4 cellular contexts compared by ENCODE assay signal in the genomic region with DNA sequence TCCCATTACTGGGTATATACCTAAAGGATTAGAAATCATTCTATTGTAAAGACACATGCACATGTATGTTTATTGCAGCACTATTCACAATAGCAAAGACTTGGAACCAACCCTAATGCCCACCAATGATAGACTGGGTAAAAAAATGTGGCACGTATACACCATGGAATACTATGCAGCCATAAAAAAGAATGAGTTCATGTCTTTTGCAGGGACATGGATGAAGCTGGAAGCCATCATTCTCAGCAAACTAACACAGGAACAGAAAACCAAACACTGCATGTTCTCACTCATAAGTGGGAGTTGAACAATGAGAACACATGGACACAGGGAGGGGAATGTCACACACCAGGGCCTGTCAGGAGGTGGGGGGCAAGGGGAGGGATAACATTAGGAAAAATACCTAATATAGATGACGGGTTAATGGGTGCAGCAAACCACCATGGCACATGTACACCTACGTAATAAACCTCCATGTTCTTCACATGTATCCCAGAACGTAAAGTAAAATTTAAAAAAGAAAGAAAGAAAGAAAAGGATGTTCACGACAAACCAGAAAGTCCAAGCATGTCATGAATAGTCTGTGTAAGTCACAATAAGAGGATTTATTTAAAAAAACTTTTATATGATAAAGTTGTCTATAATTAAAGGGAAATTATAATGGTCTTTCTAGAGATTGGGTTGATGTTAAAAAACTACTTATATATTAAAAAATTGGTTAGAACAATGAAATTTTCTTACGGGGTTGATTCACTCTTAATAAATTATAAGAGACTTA. TPM values are rescaled to one million over a fixed set of nuclear protein-coding genes. Genes with fewer than 3 reads are reported as not detected.
"Had no signal": no experiment of that assay in that cellular context is flagged by ENCODE, and none has a peak within 500 bp of the region (broad histone marks: within the 10 kb centered on the region; RNA-seq: fewer than 3 reads in every experiment).

No MANE protein-coding gene starts in this region.

RNA-seq across cellular contexts. Expression of a gene that starts 23.0 kb away (rescaled TPM):
- polyA plus RNA-seq: cardiac muscle cell; naive thymus-derived CD8-positive, alpha-beta T cell had no signal

RNA-seq across cellular contexts. Expression of a gene that starts 51.4 kb away (rescaled TPM):
- polyA plus RNA-seq: cardiac muscle cell; immature natural killer cell; naive thymus-derived CD8-positive, alpha-beta T cell; small intestine had no signal
